ENCODE assay signal across 24 cellular contexts in genomic region chr10:122021828-122022227, GRCh38. TPM values are rescaled to one million over a fixed set of nuclear protein-coding genes. Genes with fewer than 3 reads are reported as not detected.
DNase-seq lines count a peak whose midpoint lies in the region; TF ChIP-seq lines count a peak whose summit lies in the region.
"Had no signal": no experiment of that assay in that cellular context is flagged by ENCODE, and none has a peak within 500 bp of the region (broad histone marks: within the 10 kb centered on the region; RNA-seq: fewer than 3 reads in every experiment).

No MANE protein-coding gene starts in this region.

- intact Hi-C loops in sigmoid colon (cut with DNase I) = loop anchor here (2.0 kb wide), 1 partner anchor 27 kb away; no protein-coding TSS in a partner anchor

- TF ChIP-seq CTCF in AG04450 (IDR thresholded peaks at IDR 0.05; ENCODE audit: low read depth, low read length) = no peak
- no peak for TF ChIP-seq CTCF in foreskin fibroblast (IDR thresholded peaks at IDR 0.05; ENCODE audit: low read depth, low read length)
- no peak for TF ChIP-seq CTCF in sigmoid colon (IDR thresholded peaks at IDR 0.05)

- TF ChIP-seq EP300 in sigmoid colon (IDR thresholded peaks at IDR 0.05) = peak in 1 of 4 donors; percentile 24

- CTCF ChIA-PET in AG04450 (lab: Charles Lee) = interaction anchor here (0.6 to 2.0 kb wide), 3 partner anchors 15 to 34 kb away, joined by 3 to 10 read pairs (median 5); no protein-coding TSS in a partner anchor

- 83 to 91% methylated on average over 11 of the region's 11 CpGs for WGBS in sigmoid colon, 2 donors

- no peak overlapping the region for H3K27ac ChIP-seq in AG04450 (ENCODE audit: low read depth, low read length)
- peak overlapping the region; percentile 80 to 85 (median 81) for H3K27ac ChIP-seq in sigmoid colon
- H3K27ac ChIP-seq in substantia nigra (ENCODE audit: low read depth, low read length, poor library complexity, severe bottlenecking) = no peak overlapping the region
- H3K27ac ChIP-seq: HL-60, RWPE1 had no signal

- H3K4me3 ChIP-seq in AG04450 (ENCODE audit: low read depth, low read length) = peak overlapping the region; percentile 20
- peak overlapping the region; percentile 22; the same call in 1 of the 2 replicates for H3K4me3 ChIP-seq in MG63
- peak overlapping the region; percentile 0 to 20 for H3K4me3 ChIP-seq in foreskin fibroblast (ENCODE audit: low read depth in 1 of 2, low read length in 2 of 2)
- H3K4me3 ChIP-seq in sigmoid colon = peak overlapping the region; percentile 14 to 38 (median 26)

- DNase-seq in AG04450 (ENCODE audit: low read depth, low spot score) (no peak), MG63 (no peak), foreskin fibroblast (no peak), sigmoid colon (peak; percentile 74), NOMO-1 treated with DMSO at 0.1 percent for 48 hours (lab: John Stamatoyannopoulos, UW; ENCODE audit: unreplicated experiment) (no peak), substantia nigra (lab: John Stamatoyannopoulos, UW) (no peak), germinal center (ENCODE audit: low spot score) (no peak)
- no peak for DNase-seq in activated T-cell treated with anti-CD3 and anti-CD28 coated beads, Interleukin-2, amount 50 U/mL, for 48 hours
- DNase-seq: ACHN; activated CD4-positive, alpha-beta T cell treated with anti-CD3 and anti-CD28 coated beads, Interleukin-2, amount 50 U/mL, for 4 hours; activated CD8-positive, alpha-beta memory T cell treated with anti-CD3 and anti-CD28 coated beads, Interleukin-2, amount 50 U/mL, for 4 hours; activated naive CD8-positive, alpha-beta T cell treated with anti-CD3 and anti-CD28 coated beads for 36 hours; C1 segment of cervical spinal cord; effector CD4-positive, alpha-beta T cell; erythroblast; glutamatergic neuron; NCI-H1417 treated with DMSO at 0.1 percent for 48 hours; NCI-H526 treated with DMSO at 0.1 percent for 48 hours; stimulated activated CD4-positive, alpha-beta T cell treated with anti-CD3 and anti-CD28 coated beads, Interleukin-4, amount 100 ng/mL, for 4 hours; stimulated activated naive CD8-positive, alpha-beta T cell treated with anti-CD3 and anti-CD28 coated beads, Interleukin-15, amount 100 ng/mL, for 72 hours had no signal

- TF ChIP-seq POLR2A in sigmoid colon (IDR thresholded peaks at IDR 0.05) = no peak

- H3K4me1 ChIP-seq in sigmoid colon = peaks cover 0 to 40% (median 33%) of the 10 kb centered on the region in 4 donors

- no peaks in the 10 kb centered on the region for H3K36me3 ChIP-seq in MG63
- no peaks in the 10 kb centered on the region for H3K36me3 ChIP-seq in sigmoid colon

- POLR2A ChIA-PET in AG04450 (lab: Yijun Ruan, JAX) = no interaction called here

- H3K27me3 ChIP-seq in AG04450 (ENCODE audit: control insufficient read depth, insufficient read depth, low read length) = peaks cover 24% of the 10 kb centered on the region
- H3K27me3 ChIP-seq in MG63 = no peaks in the 10 kb centered on the region
- H3K27me3 ChIP-seq in sigmoid colon = no peaks in the 10 kb centered on the region

- H3K9me3 ChIP-seq in AG04450 (ENCODE audit: control insufficient read depth, insufficient read depth, low read length) = no peaks in the 10 kb centered on the region; the same call in 1 of the 2 replicates
- H3K9me3 ChIP-seq in MG63 = no peaks in the 10 kb centered on the region
- H3K9me3 ChIP-seq in sigmoid colon = no peaks in the 10 kb centered on the region

RNA-seq across cellular contexts. Expression of gene TACC2, which starts 32.9 kb away (rescaled TPM):
- polyA plus RNA-seq in AG04450 (2011; rRNA removed) = 16.8 and 19.4 TPM in 2 replicates
- 19.6 and 21.0 TPM in 2 replicates for polyA minus RNA-seq in AG04450 (2011; rRNA and poly(A)+ RNA removed)
- total RNA-seq in MG63 (2014; rRNA removed; shearing (Covaris generic); ENCODE audit: low replicate concordance) = 7.3 and 7.4 TPM in 2 replicates
- total RNA-seq in sigmoid colon = 100 to 1,000 TPM in 1 of 4 donors, 10 to 100 TPM in 3; 64.2 to 173 (median 73.3) TPM
- 10 to 100 TPM; 43.7 to 77.7 (median 55.3) TPM for polyA plus RNA-seq in sigmoid colon
- total RNA-seq: activated naive CD8-positive, alpha-beta T cell treated with anti-CD3 and anti-CD28 coated beads for 36 hours; activated T-helper 2 cell treated with anti-CD3 and anti-CD28 coated beads, Interferon-gamma antibody, Interleukin-2, Interleukin-4, amounts not matched to agents 10 μg/mL and 5 μg/mL and 100 μg/mL, durations not matched to agents 14 hours and 24 hours and 36 hours had no signal
- polyA plus RNA-seq: IgD-negative memory B cell had no signal

RNA-seq across cellular contexts. Expression of gene NSMCE4A, which starts 46.8 kb away (rescaled TPM):
- polyA plus RNA-seq in AG04450 (2011; rRNA removed) (20.9 and 30.3 TPM in 2 replicates), sigmoid colon (10 to 100 TPM; 39.0 to 55.3 (median 52.0) TPM)
- 5.6 and 7.6 TPM in 2 replicates for polyA minus RNA-seq in AG04450 (2011; rRNA and poly(A)+ RNA removed)
- total RNA-seq in MG63 (2014; rRNA removed; shearing (Covaris generic); ENCODE audit: low replicate concordance) = 65.7 and 85.6 TPM in 2 replicates
- total RNA-seq in sigmoid colon = 100 to 1,000 TPM; 104 to 160 (median 118) TPM

Comparison
In these comparisons a context has a peak if more than half of its experiments do, and no peak if none do; other contexts are left out.
1. H3K27ac ChIP-seq: peak in sigmoid colon (4 of 4); none in AG04450 (single experiment) and substantia nigra (single experiment).
2. Peak in every context shown above with its lines, with median percentiles within 50 percentile points of each other: H3K4me3 ChIP-seq.